ENCODE assay signal across 10 cellular contexts in the genomic region with DNA sequence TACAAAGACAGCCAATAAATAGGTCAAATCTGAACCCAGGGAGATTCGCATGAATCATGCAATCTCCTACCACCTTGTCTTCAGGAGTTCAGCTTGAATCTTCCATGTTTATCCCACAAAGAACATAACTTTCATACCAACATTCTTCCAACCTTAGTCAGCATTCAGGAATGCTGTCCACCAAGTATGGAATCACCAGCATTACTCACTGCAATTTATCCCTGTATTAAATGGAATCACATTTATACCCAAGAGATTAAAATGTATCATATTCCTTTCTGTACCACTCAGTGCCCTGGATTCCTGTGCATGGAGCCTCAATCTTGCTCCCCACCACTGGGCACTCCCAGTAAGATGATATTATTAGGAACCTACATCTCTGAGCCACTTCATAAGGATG.
DNase-seq lines count a peak whose midpoint lies in the region; ATAC-seq and TF ChIP-seq lines count a peak whose summit lies in the region.
"Had no signal": no experiment of that assay in that cellular context is flagged by ENCODE, and none has a peak within 500 bp of the region (broad histone marks: within the 10 kb centered on the region; RNA-seq: fewer than 3 reads in every experiment).

No MANE protein-coding gene starts in this region.

- DNase-seq in Daoy (ENCODE audit: low read depth): peak; percentile 97
- peak; percentile 83 for DNase-seq in RWPE1 (ENCODE audit: low spot score)
- DNase-seq in fibroblast of lung (ENCODE audit: low read depth in 2 of 2): peak; percentile 87 to 99
- peak; percentile 73 for DNase-seq in osteoblast (ENCODE audit: insufficient read length, low spot score, missing footprints)
- DNase-seq in stimulated activated effector memory CD8-positive, alpha-beta T cell treated with anti-CD3 and anti-CD28 coated beads, Interleukin-12 subunit alpha, Interleukin-12 subunit beta, amount 100 ng/mL, for 72 hours (ENCODE audit: low spot score in 2 of 2): no peak
- no peak for DNase-seq in H9
- DNase-seq: activated naive CD4-positive, alpha-beta T cell treated with anti-CD3 and anti-CD28 coated beads for 36 hours; stimulated activated CD4-positive, alpha-beta T cell treated with anti-CD3 and anti-CD28 coated beads, Interleukin-2, amount 100 ng/mL, for 48 hours had no signal

- H3K79me1 ChIP-seq in H9 (ENCODE audit: insufficient read depth, low read depth, low read length, poor library complexity, severe bottlenecking): no peaks in the 10 kb centered on the region

- H2AK5ac ChIP-seq in H9 (ENCODE audit: insufficient read length, low read length): no peak overlapping the region

- H3K4me1 ChIP-seq in fibroblast of lung (ENCODE audit: control insufficient read depth, extremely low read depth, insufficient read depth, low read length): peaks cover 23% of the 10 kb centered on the region
- H3K4me1 ChIP-seq in osteoblast (ENCODE audit: insufficient read depth, low read length): peaks cover 36% of the 10 kb centered on the region
- H3K4me1 ChIP-seq in H9 (ENCODE audit: insufficient read depth, low read length): no peaks in the 10 kb centered on the region

- no peak for TF ChIP-seq CTCF in RWPE1 (conservative IDR thresholded peaks at IDR 0.05; ENCODE audit: low read depth)
- TF ChIP-seq CTCF in fibroblast of lung (conservative IDR thresholded peaks at IDR 0.05 in 1 of 2, IDR thresholded peaks at IDR 0.05 in 1 of 2; ENCODE audit: low read depth in 1 of 2, low read length in 2 of 2): no peak
- no peak for TF ChIP-seq CTCF in osteoblast (IDR thresholded peaks at IDR 0.05; ENCODE audit: extremely low read depth, low read depth, low read length)
- no peak for TF ChIP-seq CTCF in H9 (conservative IDR thresholded peaks at IDR 0.05)

- H3K9me3 Mint-ChIP-seq in stimulated activated effector memory CD8-positive, alpha-beta T cell treated with anti-CD3 and anti-CD28 coated beads, Interleukin-12 subunit alpha, Interleukin-12 subunit beta, amount 100 ng/mL, for 72 hours: no peaks in the 10 kb centered on the region
- H3K9me3 Mint-ChIP-seq in H9: no peaks in the 10 kb centered on the region
- H3K9me3 Mint-ChIP-seq: activated naive CD4-positive, alpha-beta T cell treated with anti-CD3 and anti-CD28 coated beads for 36 hours had no signal

- H3K56ac ChIP-seq in H9 (ENCODE audit: insufficient read length, low read depth, low read length): no peak overlapping the region

- no peak overlapping the region for H2BK12ac ChIP-seq in H9 (ENCODE audit: insufficient read length, low read depth, low read length)

- no CpG with 5 or more reads among the region's 1 CpG for WGBS in H9 (ENCODE audit: extremely low coverage, insufficient read length, low lambda C conversion rate)

- H3K9ac ChIP-seq in fibroblast of lung (ENCODE audit: insufficient read depth, low read length): no peak overlapping the region
- no peak overlapping the region for H3K9ac ChIP-seq in H9 (ENCODE audit: extremely low read depth, insufficient read length, low read length)

- H3K36me3 ChIP-seq in fibroblast of lung (ENCODE audit: control insufficient read depth, insufficient read depth, low read length): no peaks in the 10 kb centered on the region
- H3K36me3 ChIP-seq in osteoblast (ENCODE audit: insufficient read depth, low read length): no peaks in the 10 kb centered on the region

- H3K27ac Mint-ChIP-seq in stimulated activated effector memory CD8-positive, alpha-beta T cell treated with anti-CD3 and anti-CD28 coated beads, Interleukin-12 subunit alpha, Interleukin-12 subunit beta, amount 100 ng/mL, for 72 hours: no peak overlapping the region
- H3K27ac Mint-ChIP-seq in H9: no peak overlapping the region
- H3K27ac Mint-ChIP-seq: activated naive CD4-positive, alpha-beta T cell treated with anti-CD3 and anti-CD28 coated beads for 36 hours had no signal

- no peak overlapping the region for H3K18ac ChIP-seq in H9 (ENCODE audit: insufficient read length, low read depth, low read length)

- H2BK120ac ChIP-seq in H9 (ENCODE audit: low read depth, low read length, poor library complexity, severe bottlenecking): no peak overlapping the region

- no peak overlapping the region for H3K14ac ChIP-seq in H9 (ENCODE audit: insufficient read depth, low read length)

- H3K27me3 ChIP-seq in fibroblast of lung (ENCODE audit: control insufficient read depth, insufficient read depth, low read length) (no peaks in the 10 kb centered on the region), osteoblast (ENCODE audit: insufficient read depth, low read length) (no peaks in the 10 kb centered on the region), H9 (ENCODE audit: insufficient read depth, low read length) (no peaks in the 10 kb centered on the region)

- H2AFZ ChIP-seq in fibroblast of lung (ENCODE audit: low read length): no peak overlapping the region
- no peak overlapping the region for H2AFZ ChIP-seq in osteoblast (ENCODE audit: low read length)
- no peak overlapping the region for H2AFZ ChIP-seq in H9 (ENCODE audit: low read length)

- H3K27ac ChIP-seq in RWPE1 (no peak overlapping the region), fibroblast of lung (ENCODE audit: insufficient read depth, low read length) (peak overlapping the region; percentile 73), osteoblast (ENCODE audit: low read depth, low read length) (peak overlapping the region; percentile 84), H9 (ENCODE audit: insufficient read length, low read depth, low read length) (no peak overlapping the region)

- H3K4me3 Mint-ChIP-seq in stimulated activated effector memory CD8-positive, alpha-beta T cell treated with anti-CD3 and anti-CD28 coated beads, Interleukin-12 subunit alpha, Interleukin-12 subunit beta, amount 100 ng/mL, for 72 hours: no peak overlapping the region
- H3K4me3 Mint-ChIP-seq in H9: no peak overlapping the region
- H3K4me3 Mint-ChIP-seq: activated naive CD4-positive, alpha-beta T cell treated with anti-CD3 and anti-CD28 coated beads for 36 hours had no signal

- H3K4me3 ChIP-seq in fibroblast of lung (replicated peaks in 1 of 4; ENCODE audit: control extremely low read depth in 1 of 4, insufficient read depth in 1 of 4, low read depth in 3 of 4, low read length in 4 of 4) (no peak overlapping the region), osteoblast (ENCODE audit: insufficient read depth, low read length) (peak overlapping the region; percentile 7)

- no peaks in the 10 kb centered on the region for H3K27me3 Mint-ChIP-seq in H9 (ENCODE audit: low read depth)

- H2BK5ac ChIP-seq in H9 (ENCODE audit: insufficient read length, low read length): no peak overlapping the region

- no peak overlapping the region for H4K91ac ChIP-seq in H9 (ENCODE audit: insufficient read length, low read depth, low read length)

- H3K23ac ChIP-seq in H9 (ENCODE audit: insufficient read length, low read depth, low read length): no peak overlapping the region

- no peaks in the 10 kb centered on the region for H3K36me3 Mint-ChIP-seq in stimulated activated effector memory CD8-positive, alpha-beta T cell treated with anti-CD3 and anti-CD28 coated beads, Interleukin-12 subunit alpha, Interleukin-12 subunit beta, amount 100 ng/mL, for 72 hours
- no peaks in the 10 kb centered on the region for H3K36me3 Mint-ChIP-seq in H9 (ENCODE audit: insufficient read depth in 1 of 3, low read depth in 3 of 3)

- H2BK20ac ChIP-seq in H9 (ENCODE audit: low read depth, low read length, poor library complexity, severe bottlenecking): no peak overlapping the region

- no peak for ATAC-seq in stimulated activated effector memory CD8-positive, alpha-beta T cell treated with anti-CD3 and anti-CD28 coated beads, Interleukin-12 subunit alpha, Interleukin-12 subunit beta, amount 100 ng/mL, for 72 hours
- ATAC-seq in HG03139 (IDR thresholded peaks at IDR 0.05; ENCODE audit: unreplicated experiment): no peak
- no peak for ATAC-seq in HG02678 (IDR thresholded peaks at IDR 0.05; ENCODE audit: unreplicated experiment)

- no peaks in the 10 kb centered on the region for H3K23me2 ChIP-seq in H9 (ENCODE audit: insufficient read length, low read depth, low read length, poor library complexity, severe bottlenecking)

- POLR2A ChIA-PET in RWPE1 (lab: Yijun Ruan, JAX; ENCODE audit: low non-redundant PET): no interaction called here

- H3K4me2 ChIP-seq in fibroblast of lung (ENCODE audit: extremely low read depth, insufficient read depth, low read length) (peak overlapping the region; percentile 6), osteoblast (ENCODE audit: insufficient read depth, low read length) (peak overlapping the region; percentile 64), H9 (ENCODE audit: insufficient read depth, insufficient read length, low read length) (no peak overlapping the region)

- H4K8ac ChIP-seq in H9 (replicated peaks; ENCODE audit: insufficient read length, low read depth, low read length): no peak overlapping the region

- H3K9me3 ChIP-seq in fibroblast of lung (ENCODE audit: control insufficient read depth, insufficient read depth, low read depth, low read length): no peaks in the 10 kb centered on the region
- no peaks in the 10 kb centered on the region for H3K9me3 ChIP-seq in osteoblast (ENCODE audit: low read depth, low read length)
- H3K9me3 ChIP-seq in H9 (ENCODE audit: control insufficient read depth, low read depth, low read length): no peaks in the 10 kb centered on the region

- CTCF ChIA-PET in RWPE1 (lab: Yijun Ruan, JAX): no interaction called here

- H3K79me2 ChIP-seq in fibroblast of lung (ENCODE audit: control insufficient read depth, insufficient read depth, low read length) (no peaks in the 10 kb centered on the region), osteoblast (ENCODE audit: insufficient read depth, low read length) (peaks cover 10% of the 10 kb centered on the region), H9 (ENCODE audit: insufficient read depth, low read length) (no peaks in the 10 kb centered on the region)

- no peaks in the 10 kb centered on the region for H3K4me1 Mint-ChIP-seq in stimulated activated effector memory CD8-positive, alpha-beta T cell treated with anti-CD3 and anti-CD28 coated beads, Interleukin-12 subunit alpha, Interleukin-12 subunit beta, amount 100 ng/mL, for 72 hours
- peaks cover 2 to 9% of the 10 kb centered on the region in 2 experiments; a peak in 2 of 4 replicates for H3K4me1 Mint-ChIP-seq in H9

- no peak overlapping the region for H3K4ac ChIP-seq in H9 (ENCODE audit: low read depth, low read length)

- H3T11ph ChIP-seq in H9 (ENCODE audit: low read length): no peak overlapping the region

- no peak overlapping the region for H2BK15ac ChIP-seq in H9 (ENCODE audit: low read depth, low read length)

- H4K5ac ChIP-seq in H9 (ENCODE audit: insufficient read length, low read depth, low read length): no peak overlapping the region

- H4K20me1 ChIP-seq in fibroblast of lung (ENCODE audit: control insufficient read depth, extremely low read depth, insufficient read depth, low read length): no peaks in the 10 kb centered on the region
- no peaks in the 10 kb centered on the region for H4K20me1 ChIP-seq in osteoblast (ENCODE audit: insufficient read depth, low read length)
- no peaks in the 10 kb centered on the region for H4K20me1 ChIP-seq in H9 (ENCODE audit: control insufficient read depth, insufficient read depth, insufficient read length)

Comparison
In these comparisons a context has a peak if more than half of its experiments do, and no peak if none do; other contexts are left out.
1. DNase-seq: peak in Daoy (single experiment), RWPE1 (single experiment), fibroblast of lung (2 of 2) and osteoblast (single experiment); none in stimulated activated effector memory CD8-positive, alpha-beta T cell treated with anti-CD3 and anti-CD28 coated beads, Interleukin-12 subunit alpha, Interleukin-12 subunit beta, amount 100 ng/mL, for 72 hours (0 of 2) and H9 (single experiment).
2. H3K27ac ChIP-seq: peak in fibroblast of lung (single experiment) and osteoblast (single experiment); none in RWPE1 (single experiment) and H9 (single experiment).